Comparison of ENCODE assay signal across 9 cellular contexts in genomic region chr1:169044296-169044695, GRCh38.
DNase-seq lines count a peak whose midpoint lies in the region; ATAC-seq and TF ChIP-seq lines count a peak whose summit lies in the region.
"Had no signal": no experiment of that assay in that cellular context is flagged by ENCODE, and none has a peak within 500 bp of the region (broad histone marks: within the 10 kb centered on the region; RNA-seq: fewer than 3 reads in every experiment).

No MANE protein-coding gene starts in this region.

- peaks cover 2% of the 10 kb centered on the region for H3K9me3 Mint-ChIP-seq in neural progenitor cell

- H3K9me3 ChIP-seq in mucosa of descending colon (no peaks in the 10 kb centered on the region), osteoblast (ENCODE audit: low read depth, low read length) (no peaks in the 10 kb centered on the region), neural progenitor cell (ENCODE audit: low read depth) (no peaks in the 10 kb centered on the region)

- H3K27ac Mint-ChIP-seq in neural progenitor cell = no peak overlapping the region

- H3K27me3 Mint-ChIP-seq in neural progenitor cell (ENCODE audit: insufficient read depth, low read depth) = peaks cover 7% of the 10 kb centered on the region

- peak; percentile 79 for ATAC-seq in GM19438 (IDR thresholded peaks at IDR 0.05; ENCODE audit: low read depth, unreplicated experiment)
- ATAC-seq in HG03432 (IDR thresholded peaks at IDR 0.05; ENCODE audit: unreplicated experiment) = peak; percentile 95
- peak; percentile 90 for ATAC-seq in activated CD4-positive, CD25-positive, alpha-beta regulatory T cell treated with anti-CD3 and anti-CD28 coated beads, Interleukin-2, amount 50 U/mL, for 24 hours
- ATAC-seq in mucosa of descending colon = peak; percentile 50

- no peaks in the 10 kb centered on the region for H3F3A ChIP-seq in neural progenitor cell (ENCODE audit: low read depth)

- H3K4me3 ChIP-seq in mucosa of descending colon = no peak overlapping the region
- H3K4me3 ChIP-seq in coronary artery = no peak overlapping the region
- H3K4me3 ChIP-seq in osteoblast (ENCODE audit: insufficient read depth, low read length) = no peak overlapping the region
- H3K4me3 ChIP-seq in neural progenitor cell = no peak overlapping the region

- DNase-seq in Daoy (ENCODE audit: low read depth) (peak; percentile 30), mucosa of descending colon (peak in 1 of 3 donors; percentile 39), coronary artery (ENCODE audit: low spot score) (no peak), osteoblast (ENCODE audit: insufficient read length, low spot score, missing footprints) (no peak), neural progenitor cell (ENCODE audit: low spot score) (no peak)

- H3K4me1 ChIP-seq in mucosa of descending colon (ENCODE audit: low read depth) (peaks cover 26% of the 10 kb centered on the region), osteoblast (ENCODE audit: insufficient read depth, low read length) (no peaks in the 10 kb centered on the region), neural progenitor cell (peaks cover 6% of the 10 kb centered on the region)

- no peak overlapping the region for H3K9ac ChIP-seq in neural progenitor cell

- H3K4me1 Mint-ChIP-seq in neural progenitor cell = peaks cover 7% of the 10 kb centered on the region

- TF ChIP-seq CTCF in mucosa of descending colon (IDR thresholded peaks at IDR 0.05) (no peak), coronary artery (IDR thresholded peaks at IDR 0.05) (no peak), osteoblast (IDR thresholded peaks at IDR 0.05; ENCODE audit: extremely low read depth, low read depth, low read length) (no peak), neural progenitor cell (IDR thresholded peaks at IDR 0.05) (no peak)

- H3K36me3 ChIP-seq in mucosa of descending colon (ENCODE audit: low read depth) (no peaks in the 10 kb centered on the region), osteoblast (ENCODE audit: insufficient read depth, low read length) (no peaks in the 10 kb centered on the region), neural progenitor cell (no peaks in the 10 kb centered on the region)

- no peak overlapping the region for H3K4me3 Mint-ChIP-seq in neural progenitor cell
- H3K4me3 Mint-ChIP-seq: nephron had no signal

- no peaks in the 10 kb centered on the region for H3K79me2 ChIP-seq in osteoblast (ENCODE audit: insufficient read depth, low read length)
- no peaks in the 10 kb centered on the region for H3K79me2 ChIP-seq in neural progenitor cell (ENCODE audit: low read depth)

- H2AFZ ChIP-seq in osteoblast (ENCODE audit: low read length) = no peak overlapping the region
- H2AFZ ChIP-seq in neural progenitor cell (replicated peaks) = no peak overlapping the region

- no peak overlapping the region for H3K4me2 ChIP-seq in osteoblast (ENCODE audit: insufficient read depth, low read length)
- H3K4me2 ChIP-seq in neural progenitor cell = no peak overlapping the region

- intact Hi-C loops in mucosa of descending colon (cut with DNase I, micrococcal nuclease) = no loop called here

- H3K27ac ChIP-seq in coronary artery (peak overlapping the region in 1 of 2 donors; percentile 37), osteoblast (ENCODE audit: low read depth, low read length) (no peak overlapping the region), neural progenitor cell (no peak overlapping the region)

- H3K27me3 ChIP-seq in osteoblast (ENCODE audit: insufficient read depth, low read length) = no peaks in the 10 kb centered on the region
- H3K27me3 ChIP-seq in neural progenitor cell = no peaks in the 10 kb centered on the region

- H4K20me1 ChIP-seq in osteoblast (ENCODE audit: insufficient read depth, low read length) (no peaks in the 10 kb centered on the region), neural progenitor cell (ENCODE audit: low read depth) (no peaks in the 10 kb centered on the region)

- no peaks in the 10 kb centered on the region for H3K36me3 Mint-ChIP-seq in neural progenitor cell
